ENCODE assay signal across 32 cellular contexts in the genomic region with DNA sequence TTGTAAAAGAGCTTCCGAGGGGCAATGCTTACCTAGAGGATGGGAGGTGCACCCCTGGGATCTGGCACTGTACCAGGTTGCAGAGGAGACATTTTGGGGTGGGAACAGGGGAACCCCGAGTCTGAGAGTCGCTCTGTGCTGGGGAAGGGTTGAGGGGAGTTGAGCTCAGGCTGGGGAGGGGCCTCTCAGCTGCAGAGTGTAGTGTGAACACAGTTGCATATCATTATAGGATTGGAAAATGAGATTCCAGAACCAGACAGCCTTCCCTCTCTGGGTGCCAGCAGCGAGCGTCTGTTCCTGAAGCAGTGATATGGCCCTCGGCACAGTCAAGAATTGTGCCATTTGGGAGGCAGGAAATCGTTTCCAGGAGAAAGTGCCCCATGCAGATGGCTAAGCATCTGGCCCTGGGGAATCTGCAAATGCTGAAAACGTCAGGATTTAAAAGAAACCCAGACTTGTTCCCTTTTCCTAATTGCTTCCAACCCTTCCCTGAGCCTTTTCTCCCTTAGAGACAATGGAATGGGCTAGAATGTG.
DNase-seq lines count a peak whose midpoint lies in the region; ATAC-seq, FAIRE-seq and TF ChIP-seq lines count a peak whose summit lies in the region.
"Had no signal": no experiment of that assay in that cellular context is flagged by ENCODE, and none has a peak within 500 bp of the region (broad histone marks: within the 10 kb centered on the region; RNA-seq: fewer than 3 reads in every experiment).

No MANE protein-coding gene starts in this region.

- FAIRE-seq in endothelial cell of umbilical vein (lab: Jason Lieb, UNC): no peak
- FAIRE-seq: A204.1, bronchial epithelial cell, GM18507, HepG2, keratinocyte had no signal

- H3K27ac ChIP-seq in endothelial cell of umbilical vein (ENCODE audit: insufficient read depth, low read depth, low read length): no peak overlapping the region
- no peak overlapping the region for H3K27ac ChIP-seq in sigmoid colon
- no peak overlapping the region for H3K27ac ChIP-seq in RWPE1
- H3K27ac ChIP-seq: coronary artery, psoas muscle, SJSA1, upper lobe of left lung had no signal

- H3K9ac ChIP-seq in endothelial cell of umbilical vein (replicated peaks; ENCODE audit: extremely low read depth, insufficient read depth, low read length): no peak overlapping the region

- no peaks in the 10 kb centered on the region for H3K4me1 ChIP-seq in endothelial cell of umbilical vein (ENCODE audit: control insufficient read depth, extremely low read depth, insufficient read depth, low read length)
- H3K4me1 ChIP-seq in sigmoid colon: no peaks in the 10 kb centered on the region
- H3K4me1 ChIP-seq: psoas muscle, SJSA1, upper lobe of left lung had no signal

- DNase-seq in G401 (ENCODE audit: low spot score): peak; percentile 93
- DNase-seq in SK-N-DZ (ENCODE audit: low spot score): peak; percentile 1
- DNase-seq in endothelial cell of umbilical vein (ENCODE audit: low read depth, low spot score): peak; percentile 0
- DNase-seq in sigmoid colon: peak; percentile 15
- no peak for DNase-seq in RWPE1 (ENCODE audit: low spot score)
- no peak for DNase-seq in HUDEP-2 (lab: John Stamatoyannopoulos, UW; ENCODE audit: unreplicated experiment in 76 of 76)
- DNase-seq: activated B cell treated with CpG ODN at 0.5 μM for 24 hours; activated CD4-positive, alpha-beta T cell treated with anti-CD3 and anti-CD28 coated beads, Interleukin-2, amount 10 ng/mL, durations not matched to agents 7 days and 5 days; activated effector memory CD4-positive, alpha-beta T cell treated with Interleukin-2 at 50 U/mL for 16 hours; AML-193; CD4-positive, alpha-beta T cell; effector memory CD8-positive, alpha-beta T cell; HCEC 1CT; MM.1S; naive B cell; NCI-H1105 treated with DMSO at 0.1 percent for 48 hours; NCI-H2029 treated with DMSO at 0.1 percent for 48 hours; NCI-H345; NCI-H774; psoas muscle; stimulated activated CD4-positive, alpha-beta T cell treated with anti-CD3 and anti-CD28 coated beads, Interleukin-4, amount 100 ng/mL, for 24 hours; upper lobe of left lung had no signal

- no peak for TF ChIP-seq EP300 in sigmoid colon (IDR thresholded peaks at IDR 0.05)

- POLR2A ChIA-PET in endothelial cell of umbilical vein (lab: Charles Lee) (no interaction called here), RWPE1 (lab: Yijun Ruan, JAX; ENCODE audit: low non-redundant PET) (no interaction called here)

- H2AFZ ChIP-seq in endothelial cell of umbilical vein (ENCODE audit: low read depth, low read length): no peak overlapping the region

- H4K20me1 ChIP-seq in endothelial cell of umbilical vein (replicated peaks; ENCODE audit: control insufficient read depth, extremely low read depth, insufficient read depth, low read length): no peaks in the 10 kb centered on the region

- no peak overlapping the region for H3K4me2 ChIP-seq in endothelial cell of umbilical vein (ENCODE audit: insufficient read depth, low read length)

- CTCF ChIA-PET in endothelial cell of umbilical vein (lab: Charles Lee) (no interaction called here), RWPE1 (lab: Yijun Ruan, JAX) (no interaction called here)

- no peak for ATAC-seq in HG03196 (IDR thresholded peaks at IDR 0.05; ENCODE audit: unreplicated experiment)
- no peak for ATAC-seq in GM18909 (IDR thresholded peaks at IDR 0.05; ENCODE audit: poor library complexity, unreplicated experiment)
- ATAC-seq: activated naive CD4-positive, alpha-beta T cell treated with anti-CD3 and anti-CD28 coated beads, Interleukin-2, amount 50 U/mL, for 72 hours; effector memory CD8-positive, alpha-beta T cell; HepG2; psoas muscle had no signal

- H3K9me3 ChIP-seq in endothelial cell of umbilical vein (replicated peaks; ENCODE audit: control insufficient read depth, insufficient read depth, low read length): no peaks in the 10 kb centered on the region
- no peaks in the 10 kb centered on the region for H3K9me3 ChIP-seq in sigmoid colon
- H3K9me3 ChIP-seq: psoas muscle, SJSA1, upper lobe of left lung had no signal

- TF ChIP-seq CTCF in endothelial cell of umbilical vein (IDR thresholded peaks at IDR 0.05; ENCODE audit: extremely low read depth in 1 of 2, insufficient read depth in 1 of 2, low read depth in 1 of 2, low read length in 2 of 2): no peak
- TF ChIP-seq CTCF in sigmoid colon (IDR thresholded peaks at IDR 0.05): no peak
- TF ChIP-seq CTCF in RWPE1 (conservative IDR thresholded peaks at IDR 0.05; ENCODE audit: low read depth): no peak

- in situ Hi-C loops in G401 (cut with HindIII; ENCODE audit: low sequenced_read_pairs): no loop called here

- no TSS peak for BruUV-seq in endothelial cell of umbilical vein (replicated peaks; lab: Mats Ljungman, UMichigan)

- H3K4me3 ChIP-seq in endothelial cell of umbilical vein (replicated peaks in 1 of 3; ENCODE audit: insufficient read depth in 1 of 3, low read depth in 1 of 3, low read length in 3 of 3) (no peak overlapping the region), sigmoid colon (no peak overlapping the region)
- H3K4me3 ChIP-seq: coronary artery, psoas muscle, SJSA1, upper lobe of left lung had no signal

- H3K9me1 ChIP-seq in endothelial cell of umbilical vein (replicated peaks; ENCODE audit: control insufficient read depth, extremely low read depth, insufficient read depth, low read length): no peaks in the 10 kb centered on the region

- H3K79me2 ChIP-seq in endothelial cell of umbilical vein (ENCODE audit: control insufficient read depth, insufficient read depth, low read length): no peaks in the 10 kb centered on the region

- H3K27me3 ChIP-seq in endothelial cell of umbilical vein (ENCODE audit: control insufficient read depth in 2 of 2, insufficient read depth in 2 of 2, low read length in 2 of 2) (no peaks in the 10 kb centered on the region), sigmoid colon (peaks cover 0 to 34% (median 16%) of the 10 kb centered on the region in 3 donors)
- H3K27me3 ChIP-seq: SJSA1, upper lobe of left lung had no signal

- no peak for TF ChIP-seq POLR2A in endothelial cell of umbilical vein (IDR thresholded peaks at IDR 0.05; ENCODE audit: low read depth, low read length)
- TF ChIP-seq POLR2A in sigmoid colon (IDR thresholded peaks at IDR 0.05): no peak

- intact Hi-C loops in endothelial cell of umbilical vein (cut with micrococcal nuclease) (no loop called here), sigmoid colon (cut with DNase I) (no loop called here)

- WGBS in sigmoid colon, 2 donors: 52 to 67% methylated on average over 8 of the region's 8 CpGs

- H3K36me3 ChIP-seq in endothelial cell of umbilical vein (ENCODE audit: control insufficient read depth in 2 of 2, extremely low read depth in 1 of 2, insufficient read depth in 2 of 2, low read length in 2 of 2): no peaks in the 10 kb centered on the region
- H3K36me3 ChIP-seq in sigmoid colon: no peaks in the 10 kb centered on the region
- H3K36me3 ChIP-seq: SJSA1, upper lobe of left lung had no signal

- dilution Hi-C loops in endothelial cell of umbilical vein (cut with MboI; ENCODE audit: extremely low pct_ligation_motif_present, low sequenced_read_pairs): no loop called here

TF ChIP-seq in endothelial cell of umbilical vein, 7 proteins besides CTCF, POLR2A, EP300 and RAD21:
- TF ChIP-seq FOS (IDR thresholded peaks at IDR 0.05; ENCODE audit: borderline replicate concordance, insufficient read depth, low read length): no peak
- no peak for TF ChIP-seq JUN (IDR thresholded peaks at IDR 0.05; ENCODE audit: borderline replicate concordance, insufficient read depth, insufficient read length, low read depth)
- TF ChIP-seq GATA2 (IDR thresholded peaks at IDR 0.05; ENCODE audit: insufficient read depth, insufficient read length, low read depth, low read length): no peak
- TF ChIP-seq EZH2 (IDR thresholded peaks at IDR 0.05; ENCODE audit: borderline replicate concordance, low read depth, low read length, severe bottlenecking): no peak
- TF ChIP-seq MYC (IDR thresholded peaks at IDR 0.05; ENCODE audit: low read depth, low read length): no peak
- TF ChIP-seq, protein P1, sequence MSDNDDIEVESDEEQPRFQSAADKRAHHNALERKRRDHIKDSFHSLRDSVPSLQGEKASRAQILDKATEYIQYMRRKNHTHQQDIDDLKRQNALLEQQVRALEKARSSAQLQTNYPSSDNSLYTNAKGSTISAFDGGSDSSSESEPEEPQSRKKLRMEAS (IDR thresholded peaks at IDR 0.05; ENCODE audit: insufficient read depth, insufficient read length): no peak
- no peak for TF ChIP-seq POLR2AphosphoS5 (IDR thresholded peaks at IDR 0.05; ENCODE audit: insufficient read depth, low read depth, low read length)

Comparison
In these comparisons a context has a peak if more than half of its experiments do, and no peak if none do; other contexts are left out.
1. DNase-seq: peak in G401 (single experiment), SK-N-DZ (single experiment), endothelial cell of umbilical vein (single experiment) and sigmoid colon (single experiment); none in RWPE1 (single experiment) and HUDEP-2 (0 of 76).